Comparison of ENCODE assay signal across 1 cellular context in genomic region chr11:130213143-130213978, GRCh38.
TF ChIP-seq lines count a peak whose summit lies in the region.

No MANE protein-coding gene starts in this region.

TF ChIP-seq in HepG2, 621 proteins besides CTCF, POLR2A, EP300 and RAD21 (continued from another document and continues in another):
- TF ChIP-seq, protein P1, sequence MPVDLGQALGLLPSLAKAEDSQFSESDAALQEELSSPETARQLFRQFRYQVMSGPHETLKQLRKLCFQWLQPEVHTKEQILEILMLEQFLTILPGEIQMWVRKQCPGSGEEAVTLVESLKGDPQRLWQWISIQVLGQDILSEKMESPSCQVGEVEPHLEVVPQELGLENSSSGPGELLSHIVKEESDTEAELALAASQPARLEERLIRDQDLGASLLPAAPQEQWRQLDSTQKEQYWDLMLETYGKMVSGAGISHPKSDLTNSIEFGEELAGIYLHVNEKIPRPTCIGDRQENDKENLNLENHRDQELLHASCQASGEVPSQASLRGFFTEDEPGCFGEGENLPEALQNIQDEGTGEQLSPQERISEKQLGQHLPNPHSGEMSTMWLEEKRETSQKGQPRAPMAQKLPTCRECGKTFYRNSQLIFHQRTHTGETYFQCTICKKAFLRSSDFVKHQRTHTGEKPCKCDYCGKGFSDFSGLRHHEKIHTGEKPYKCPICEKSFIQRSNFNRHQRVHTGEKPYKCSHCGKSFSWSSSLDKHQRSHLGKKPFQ (CRISPR knock-in tag; IDR thresholded peaks at IDR 0.05; ENCODE audit: insufficient replicate concordance) = no peak
- TF ChIP-seq ZNF124 (CRISPR knock-in tag; IDR thresholded peaks at IDR 0.05) = no peak
- TF ChIP-seq SMAD3 (CRISPR knock-in tag; IDR thresholded peaks at IDR 0.05) = no peak
- TF ChIP-seq SP1 (IDR thresholded peaks at IDR 0.05) = no peak
- TF ChIP-seq SP1 (CRISPR knock-in tag; IDR thresholded peaks at IDR 0.05) = no peak
- TF ChIP-seq ZNF260 (CRISPR knock-in tag; IDR thresholded peaks at IDR 0.05; ENCODE audit: borderline replicate concordance, low read depth) = no peak
- peak; percentile 58; the same call in 1 of the 2 replicates for TF ChIP-seq ZNF777 (CRISPR knock-in tag; IDR thresholded peaks at IDR 0.05)
- TF ChIP-seq ZNF83 (CRISPR knock-in tag; IDR thresholded peaks at IDR 0.05; ENCODE audit: borderline replicate concordance) = no peak
- TF ChIP-seq ZNF788 (CRISPR knock-in tag; IDR thresholded peaks at IDR 0.05; ENCODE audit: borderline replicate concordance) = no peak; the same call in 1 of the 2 replicates
- TF ChIP-seq BCLAF1 (IDR thresholded peaks at IDR 0.05) = no peak
- no peak for TF ChIP-seq HNF4A (CRISPR knock-in tag; IDR thresholded peaks at IDR 0.05)
- no peak for TF ChIP-seq HNRNPH1 (optimal IDR thresholded peaks at IDR 0.05; ENCODE audit: low read depth, low read length)
- no peak for TF ChIP-seq ZFAT (CRISPR knock-in tag; conservative IDR thresholded peaks at IDR 0.05)
- no peak for TF ChIP-seq NCOA1 (CRISPR knock-in tag; IDR thresholded peaks at IDR 0.05)
- no peak for TF ChIP-seq HNRNPL (IDR thresholded peaks at IDR 0.05; ENCODE audit: low read depth, low read length)
- TF ChIP-seq, protein P2, sequence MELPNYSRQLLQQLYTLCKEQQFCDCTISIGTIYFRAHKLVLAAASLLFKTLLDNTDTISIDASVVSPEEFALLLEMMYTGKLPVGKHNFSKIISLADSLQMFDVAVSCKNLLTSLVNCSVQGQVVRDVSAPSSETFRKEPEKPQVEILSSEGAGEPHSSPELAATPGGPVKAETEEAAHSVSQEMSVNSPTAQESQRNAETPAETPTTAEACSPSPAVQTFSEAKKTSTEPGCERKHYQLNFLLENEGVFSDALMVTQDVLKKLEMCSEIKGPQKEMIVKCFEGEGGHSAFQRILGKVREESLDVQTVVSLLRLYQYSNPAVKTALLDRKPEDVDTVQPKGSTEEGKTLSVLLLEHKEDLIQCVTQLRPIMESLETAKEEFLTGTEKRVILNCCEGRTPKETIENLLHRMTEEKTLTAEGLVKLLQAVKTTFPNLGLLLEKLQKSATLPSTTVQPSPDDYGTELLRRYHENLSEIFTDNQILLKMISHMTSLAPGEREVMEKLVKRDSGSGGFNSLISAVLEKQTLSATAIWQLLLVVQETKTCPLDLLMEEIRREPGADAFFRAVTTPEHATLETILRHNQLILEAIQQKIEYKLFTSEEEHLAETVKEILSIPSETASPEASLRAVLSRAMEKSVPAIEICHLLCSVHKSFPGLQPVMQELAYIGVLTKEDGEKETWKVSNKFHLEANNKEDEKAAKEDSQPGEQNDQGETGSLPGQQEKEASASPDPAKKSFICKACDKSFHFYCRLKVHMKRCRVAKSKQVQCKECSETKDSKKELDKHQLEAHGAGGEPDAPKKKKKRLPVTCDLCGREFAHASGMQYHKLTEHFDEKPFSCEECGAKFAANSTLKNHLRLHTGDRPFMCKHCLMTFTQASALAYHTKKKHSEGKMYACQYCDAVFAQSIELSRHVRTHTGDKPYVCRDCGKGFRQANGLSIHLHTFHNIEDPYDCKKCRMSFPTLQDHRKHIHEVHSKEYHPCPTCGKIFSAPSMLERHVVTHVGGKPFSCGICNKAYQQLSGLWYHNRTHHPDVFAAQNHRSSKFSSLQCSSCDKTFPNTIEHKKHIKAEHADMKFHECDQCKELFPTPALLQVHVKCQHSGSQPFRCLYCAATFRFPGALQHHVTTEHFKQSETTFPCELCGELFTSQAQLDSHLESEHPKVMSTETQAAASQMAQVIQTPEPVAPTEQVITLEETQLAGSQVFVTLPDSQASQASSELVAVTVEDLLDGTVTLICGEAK (IDR thresholded peaks at IDR 0.05) = no peak
- TF ChIP-seq, protein P2 (CRISPR knock-in tag; IDR thresholded peaks at IDR 0.05) = no peak
- TF ChIP-seq ONECUT2 (CRISPR knock-in tag; IDR thresholded peaks at IDR 0.05) = no peak
- peak; percentile 48; the same call in 1 of the 2 replicates for TF ChIP-seq ZNF687 (CRISPR knock-in tag; IDR thresholded peaks at IDR 0.05)
- peak; percentile 73; the same call in 1 of the 2 replicates for TF ChIP-seq KDM2A (CRISPR knock-in tag; IDR thresholded peaks at IDR 0.05; ENCODE audit: borderline replicate concordance, low read depth)
- no peak for TF ChIP-seq ZNF775 (CRISPR knock-in tag; IDR thresholded peaks at IDR 0.05; ENCODE audit: borderline replicate concordance)
- 0 out of 2 replicates have a peak, but pooled peaks have one; percentile 30 for TF ChIP-seq ZKSCAN1 (IDR thresholded peaks at IDR 0.05; ENCODE audit: low read length)
- peak; percentile 54 for TF ChIP-seq YY1 (IDR thresholded peaks at IDR 0.05; ENCODE audit: insufficient read depth, insufficient replicate concordance, low read depth, low read length)
- no peak for TF ChIP-seq RBFOX2 (IDR thresholded peaks at IDR 0.05; ENCODE audit: low read depth, low read length)
- peak; percentile 36; the same call in 1 of the 2 replicates for TF ChIP-seq SPEN (CRISPR knock-in tag; IDR thresholded peaks at IDR 0.05; ENCODE audit: low read depth)
- no peak for TF ChIP-seq GATAD1 (CRISPR knock-in tag; IDR thresholded peaks at IDR 0.05)
- no peak for TF ChIP-seq MIER2 (CRISPR knock-in tag; IDR thresholded peaks at IDR 0.05)
- peak; percentile 95 for TF ChIP-seq STAG1 (CRISPR knock-in tag; IDR thresholded peaks at IDR 0.05)
- no peak for TF ChIP-seq ZFP36L1 (CRISPR knock-in tag; IDR thresholded peaks at IDR 0.05)
- no peak for TF ChIP-seq ZNF652 (CRISPR knock-in tag; IDR thresholded peaks at IDR 0.05; ENCODE audit: borderline replicate concordance, low read depth)
- TF ChIP-seq ZNF510 (CRISPR knock-in tag; IDR thresholded peaks at IDR 0.05; ENCODE audit: low read depth) = no peak
- TF ChIP-seq TGIF2 (CRISPR knock-in tag; IDR thresholded peaks at IDR 0.05) = no peak
- peak; percentile 23; the same call in 1 of the 2 replicates for TF ChIP-seq ZNF225 (CRISPR knock-in tag; IDR thresholded peaks at IDR 0.05)
- TF ChIP-seq ZNF382 (CRISPR knock-in tag; IDR thresholded peaks at IDR 0.05; ENCODE audit: borderline replicate concordance) = no peak
- no peak for TF ChIP-seq EHMT2 (IDR thresholded peaks at IDR 0.05; ENCODE audit: borderline replicate concordance, low read depth, low read length)
- no peak for TF ChIP-seq NR2F1 (CRISPR knock-in tag; IDR thresholded peaks at IDR 0.05)
- TF ChIP-seq MTA1 (CRISPR knock-in tag; IDR thresholded peaks at IDR 0.05; ENCODE audit: borderline replicate concordance) = no peak
- no peak for TF ChIP-seq PRPF4 (IDR thresholded peaks at IDR 0.05; ENCODE audit: low read depth, low read length, poor library complexity, severe bottlenecking)
- TF ChIP-seq MTA3 (CRISPR knock-in tag; IDR thresholded peaks at IDR 0.05) = no peak
- no peak for TF ChIP-seq ZFYVE20 (CRISPR knock-in tag; IDR thresholded peaks at IDR 0.05; ENCODE audit: borderline replicate concordance, low read depth)
- TF ChIP-seq MTF2 (CRISPR knock-in tag; IDR thresholded peaks at IDR 0.05; ENCODE audit: borderline replicate concordance) = no peak
- TF ChIP-seq, protein P3, sequence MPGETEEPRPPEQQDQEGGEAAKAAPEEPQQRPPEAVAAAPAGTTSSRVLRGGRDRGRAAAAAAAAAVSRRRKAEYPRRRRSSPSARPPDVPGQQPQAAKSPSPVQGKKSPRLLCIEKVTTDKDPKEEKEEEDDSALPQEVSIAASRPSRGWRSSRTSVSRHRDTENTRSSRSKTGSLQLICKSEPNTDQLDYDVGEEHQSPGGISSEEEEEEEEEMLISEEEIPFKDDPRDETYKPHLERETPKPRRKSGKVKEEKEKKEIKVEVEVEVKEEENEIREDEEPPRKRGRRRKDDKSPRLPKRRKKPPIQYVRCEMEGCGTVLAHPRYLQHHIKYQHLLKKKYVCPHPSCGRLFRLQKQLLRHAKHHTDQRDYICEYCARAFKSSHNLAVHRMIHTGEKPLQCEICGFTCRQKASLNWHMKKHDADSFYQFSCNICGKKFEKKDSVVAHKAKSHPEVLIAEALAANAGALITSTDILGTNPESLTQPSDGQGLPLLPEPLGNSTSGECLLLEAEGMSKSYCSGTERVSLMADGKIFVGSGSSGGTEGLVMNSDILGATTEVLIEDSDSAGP (CRISPR knock-in tag; IDR thresholded peaks at IDR 0.05; ENCODE audit: borderline replicate concordance) = peak; percentile 52; the same call in 1 of the 2 replicates
- no peak for TF ChIP-seq CBX5 (CRISPR knock-in tag; IDR thresholded peaks at IDR 0.05; ENCODE audit: borderline replicate concordance)
- no peak for TF ChIP-seq MAF1 (CRISPR knock-in tag; IDR thresholded peaks at IDR 0.05; ENCODE audit: borderline replicate concordance)
- peak; percentile 53 for TF ChIP-seq XRCC5 (optimal IDR thresholded peaks at IDR 0.05; ENCODE audit: low read length)
- no peak for TF ChIP-seq ZNF564 (CRISPR knock-in tag; IDR thresholded peaks at IDR 0.05)
- TF ChIP-seq GABPB1 (CRISPR knock-in tag; IDR thresholded peaks at IDR 0.05) = peak; percentile 18; the same call in 1 of the 2 replicates
- TF ChIP-seq RFX5 (IDR thresholded peaks at IDR 0.05; ENCODE audit: low read depth, low read length) = no peak
- peak; percentile 23 for TF ChIP-seq SMC3 (IDR thresholded peaks at IDR 0.05; ENCODE audit: low read length)
- no peak for TF ChIP-seq ASH2L (IDR thresholded peaks at IDR 0.05; ENCODE audit: insufficient read length, low read depth, low read length)
- TF ChIP-seq SMAD9 (CRISPR knock-in tag; IDR thresholded peaks at IDR 0.05) = 0 out of 2 replicates have a peak, but pooled peaks have one; percentile 14
- no peak for TF ChIP-seq ZNF121 (CRISPR knock-in tag; IDR thresholded peaks at IDR 0.05)
- TF ChIP-seq CREB1 (IDR thresholded peaks at IDR 0.05) = no peak
- TF ChIP-seq CREB1 (CRISPR knock-in tag; IDR thresholded peaks at IDR 0.05) = no peak
- no peak for TF ChIP-seq ZNF670 (CRISPR knock-in tag; IDR thresholded peaks at IDR 0.05; ENCODE audit: borderline replicate concordance)
